8 cellular contexts compared by ENCODE assay signal in the genomic region with DNA sequence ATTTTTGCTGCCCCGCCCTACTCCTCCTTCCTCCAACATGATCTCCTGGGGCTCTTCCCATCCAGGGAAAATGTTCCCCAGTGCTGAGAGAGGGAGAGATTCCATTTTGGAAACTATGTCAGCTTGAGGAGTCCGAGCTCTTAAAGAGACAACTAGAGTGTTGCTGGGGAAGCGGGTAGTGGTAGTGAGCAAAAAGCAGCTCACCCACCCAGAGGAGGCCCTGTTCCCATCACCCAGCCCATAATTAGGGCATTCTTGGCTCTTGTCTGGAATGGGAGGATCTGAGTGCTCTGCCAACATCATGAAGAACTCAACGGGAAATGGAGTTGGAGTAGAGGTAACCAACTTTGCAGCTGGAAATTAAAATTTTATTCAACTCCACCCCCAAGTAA. TPM values are rescaled to one million over a fixed set of nuclear protein-coding genes. Genes with fewer than 3 reads are reported as not detected.
A peak's percentile ranks its signal among the peaks of the same experiment; 100 is the strongest.
DNase-seq lines count a peak whose midpoint lies in the region; ATAC-seq lines count a peak whose summit lies in the region.

No MANE protein-coding gene starts in this region.

- no peaks in the 10 kb centered on the region for H3K9me3 Mint-ChIP-seq in effector memory CD8-positive, alpha-beta T cell
- H3K9me3 Mint-ChIP-seq in natural killer cell treated with Interleukin-12 subunit alpha and Interleukin-12 subunit beta and Interleukin-15 and Interleukin-18, amount 100 ng/mL, for 72 hours, result no peaks in the 10 kb centered on the region

- no peaks in the 10 kb centered on the region for H3K27me3 ChIP-seq in ACC112 (ENCODE audit: insufficient read depth, low read length)

- H3K4me1 Mint-ChIP-seq in effector memory CD8-positive, alpha-beta T cell (ENCODE audit: low read depth in 2 of 2), result peaks cover 51 to 54% of the 10 kb centered on the region in 2 donors
- H3K4me1 Mint-ChIP-seq in natural killer cell treated with Interleukin-12 subunit alpha and Interleukin-12 subunit beta and Interleukin-15 and Interleukin-18, amount 100 ng/mL, for 72 hours (ENCODE audit: low read depth in 2 of 2), result peaks cover 44 to 55% of the 10 kb centered on the region in 2 donors

- H3K4me3 ChIP-seq in ACC112 (ENCODE audit: low read depth, low read length), result peak overlapping the region; percentile 67

- peaks cover 60% of the 10 kb centered on the region for H3K4me1 ChIP-seq in ACC112 (ENCODE audit: control insufficient read depth, insufficient read depth, low read length, unreplicated experiment)

- no peak for ATAC-seq in effector memory CD8-positive, alpha-beta T cell (replicated peaks)
- ATAC-seq in natural killer cell treated with Interleukin-12 subunit alpha and Interleukin-12 subunit beta and Interleukin-15 and Interleukin-18, amount 100 ng/mL, for 72 hours, result no peak
- no peak for ATAC-seq in GM21526 (IDR thresholded peaks at IDR 0.05; ENCODE audit: low FRiP score, unreplicated experiment)
- ATAC-seq in HG03045 (IDR thresholded peaks at IDR 0.05; ENCODE audit: unreplicated experiment), result no peak
- no peak for ATAC-seq in GM19455 (IDR thresholded peaks at IDR 0.05; ENCODE audit: unreplicated experiment)

- H3K27ac Mint-ChIP-seq in effector memory CD8-positive, alpha-beta T cell, result peak overlapping the region; percentile 42 to 99
- H3K27ac Mint-ChIP-seq in natural killer cell treated with Interleukin-12 subunit alpha and Interleukin-12 subunit beta and Interleukin-15 and Interleukin-18, amount 100 ng/mL, for 72 hours, result peak overlapping the region; percentile 76 to 80

- no peaks in the 10 kb centered on the region for H3K79me2 ChIP-seq in ACC112 (ENCODE audit: control insufficient read depth, insufficient read depth, low read length, unreplicated experiment)

- H2AFZ ChIP-seq in ACC112 (ENCODE audit: low read length, unreplicated experiment), result peak overlapping the region; percentile 62

- H3K27me3 Mint-ChIP-seq in effector memory CD8-positive, alpha-beta T cell, result no peaks in the 10 kb centered on the region
- no peaks in the 10 kb centered on the region for H3K27me3 Mint-ChIP-seq in natural killer cell treated with Interleukin-12 subunit alpha and Interleukin-12 subunit beta and Interleukin-15 and Interleukin-18, amount 100 ng/mL, for 72 hours

- peak; percentile 72 for DNase-seq in NCI-H446 (lab: John Stamatoyannopoulos, UW)
- DNase-seq in effector memory CD8-positive, alpha-beta T cell, result no peak
- no peak for DNase-seq in natural killer cell treated with Interleukin-12 subunit alpha and Interleukin-12 subunit beta and Interleukin-15 and Interleukin-18, amount 100 ng/mL, for 72 hours (ENCODE audit: low spot score)
- DNase-seq in activated gamma-delta T cell (lab: John Stamatoyannopoulos, UW), result no peak

- H3K4me3 Mint-ChIP-seq in effector memory CD8-positive, alpha-beta T cell, result peak overlapping the region; percentile 76
- peak overlapping the region; percentile 89 for H3K4me3 Mint-ChIP-seq in natural killer cell treated with Interleukin-12 subunit alpha and Interleukin-12 subunit beta and Interleukin-15 and Interleukin-18, amount 100 ng/mL, for 72 hours

- peaks cover 14% of the 10 kb centered on the region for H3K36me3 Mint-ChIP-seq in effector memory CD8-positive, alpha-beta T cell (ENCODE audit: insufficient read depth)
- no peaks in the 10 kb centered on the region for H3K36me3 Mint-ChIP-seq in natural killer cell treated with Interleukin-12 subunit alpha and Interleukin-12 subunit beta and Interleukin-15 and Interleukin-18, amount 100 ng/mL, for 72 hours

- no peaks in the 10 kb centered on the region for H3K36me3 ChIP-seq in ACC112 (ENCODE audit: insufficient read depth, low read length)

- H3K27ac ChIP-seq in ACC112 (ENCODE audit: low read depth, low read length), result peak overlapping the region; percentile 84

RNA-seq across cellular contexts. Expression of gene MSL1, which starts 9.1 kb away (rescaled TPM):
- 100 to 1,000 TPM in 1 of 2 donors, 10 to 100 TPM in 1; 79.8 to 102 TPM for total RNA-seq in natural killer cell treated with Interleukin-12 subunit alpha and Interleukin-12 subunit beta and Interleukin-15 and Interleukin-18, amount 100 ng/mL, for 72 hours

RNA-seq across cellular contexts. Expression of gene NR1D1, which starts 12.3 kb away (rescaled TPM):
- 1 to 10 TPM; 1.4 to 5.4 TPM for total RNA-seq in natural killer cell treated with Interleukin-12 subunit alpha and Interleukin-12 subunit beta and Interleukin-15 and Interleukin-18, amount 100 ng/mL, for 72 hours

RNA-seq across cellular contexts. Expression of gene CASC3, which starts 27.6 kb away (rescaled TPM):
- total RNA-seq in natural killer cell treated with Interleukin-12 subunit alpha and Interleukin-12 subunit beta and Interleukin-15 and Interleukin-18, amount 100 ng/mL, for 72 hours, result 100 to 1,000 TPM in 1 of 2 donors, 10 to 100 TPM in 1; 83.1 to 101 TPM

RNA-seq across cellular contexts. Expression of gene THRA, which starts 49.9 kb away (rescaled TPM):
- total RNA-seq in natural killer cell treated with Interleukin-12 subunit alpha and Interleukin-12 subunit beta and Interleukin-15 and Interleukin-18, amount 100 ng/mL, for 72 hours, result 10 to 100 TPM in 1 of 2 donors, 1 to 10 TPM in 1; 4.9 to 10.9 TPM

RNA-seq across cellular contexts. Expression of gene MED24, which starts 58.5 kb away (rescaled TPM):
- 100 to 1,000 TPM in 1 of 2 donors, 10 to 100 TPM in 1; 91.5 to 147 TPM for total RNA-seq in natural killer cell treated with Interleukin-12 subunit alpha and Interleukin-12 subunit beta and Interleukin-15 and Interleukin-18, amount 100 ng/mL, for 72 hours

Comparison
In these comparisons a context has a peak if more than half of its experiments do, and no peak if none do; other contexts are left out.
1. DNase-seq: peak in NCI-H446 (2 of 2); none in effector memory CD8-positive, alpha-beta T cell (0 of 3), natural killer cell treated with Interleukin-12 subunit alpha and Interleukin-12 subunit beta and Interleukin-15 and Interleukin-18, amount 100 ng/mL, for 72 hours (single experiment) and activated gamma-delta T cell (single experiment).